14 cellular contexts compared by ENCODE assay signal in the genomic region with DNA sequence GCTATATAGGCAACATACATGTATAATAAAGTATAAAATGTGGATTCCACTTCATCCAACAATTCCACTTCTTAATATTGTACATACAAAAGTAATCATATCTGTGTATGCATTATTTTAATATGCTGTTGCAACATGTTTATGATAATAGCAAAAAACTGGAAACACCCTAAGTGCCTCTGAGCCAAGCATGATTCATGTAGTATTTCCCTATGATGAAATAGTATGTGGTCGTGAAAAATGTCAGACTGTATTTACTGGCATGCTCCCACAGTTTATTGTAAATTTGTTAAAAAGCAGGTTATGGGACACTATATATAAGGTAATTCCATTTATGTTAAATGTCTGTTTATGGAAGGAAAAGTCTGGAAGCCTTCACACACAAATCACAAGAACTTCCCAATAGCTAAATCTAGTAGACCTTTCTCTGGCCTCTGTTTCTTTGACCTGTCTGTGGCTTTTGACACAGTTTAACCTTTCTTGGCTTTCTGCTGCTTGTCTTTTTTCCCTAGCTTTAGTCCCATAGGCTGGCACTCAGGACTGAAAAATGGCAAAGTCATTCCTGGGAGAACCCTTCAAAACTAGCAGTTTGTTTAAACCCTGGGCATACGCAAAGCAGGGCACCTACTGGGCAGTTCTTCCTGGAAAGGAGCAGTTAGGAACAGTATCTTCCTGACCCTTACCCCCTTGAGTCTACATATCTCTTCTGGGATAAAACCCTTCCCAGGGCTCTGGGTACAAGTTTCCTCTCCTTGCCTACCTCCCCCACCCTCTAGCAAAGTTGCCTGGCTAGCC.
A peak's percentile ranks its signal among the peaks of the same experiment; 100 is the strongest.
DNase-seq lines count a peak whose midpoint lies in the region; ATAC-seq and TF ChIP-seq lines count a peak whose summit lies in the region.
"Had no signal": no experiment of that assay in that cellular context is flagged by ENCODE, and none has a peak within 500 bp of the region (broad histone marks: within the 10 kb centered on the region; RNA-seq: fewer than 3 reads in every experiment).

No MANE protein-coding gene starts in this region.

- TF ChIP-seq POLR2A in thyroid gland (IDR thresholded peaks at IDR 0.05): no peak

- H3K9me3 Mint-ChIP-seq in activated naive CD4-positive, alpha-beta T cell treated with anti-CD3 and anti-CD28 coated beads, Interleukin-2, amount 50 U/mL, for 72 hours: no peaks in the 10 kb centered on the region

- peaks cover 0 to 11% of the 10 kb centered on the region in 2 donors for H3K4me1 ChIP-seq in thyroid gland
- H3K4me1 ChIP-seq: right lobe of liver had no signal

- TF ChIP-seq CTCF in thyroid gland (IDR thresholded peaks at IDR 0.05): no peak

- no peak overlapping the region for H3K4me3 ChIP-seq in thyroid gland (replicated peaks in 1 of 3)
- H3K4me3 ChIP-seq: lung, right lobe of liver had no signal

- peak in 1 of 2 donors; percentile 20 for ATAC-seq in activated naive CD4-positive, alpha-beta T cell treated with anti-CD3 and anti-CD28 coated beads, Interleukin-2, amount 50 U/mL, for 72 hours

- no peaks in the 10 kb centered on the region for H3K9me3 ChIP-seq in thyroid gland
- H3K9me3 ChIP-seq: right lobe of liver had no signal

- H3K36me3 ChIP-seq in thyroid gland: no peaks in the 10 kb centered on the region
- H3K36me3 ChIP-seq: right lobe of liver had no signal

- DNase-seq in activated naive CD4-positive, alpha-beta T cell treated with anti-CD3 and anti-CD28 coated beads, Interleukin-2, amount 50 U/mL, for 72 hours (ENCODE audit: low spot score in 2 of 2): no peak
- no peak for DNase-seq in activated naive CD4-positive, alpha-beta T cell (lab: John Stamatoyannopoulos, UW)
- DNase-seq in amniotic epithelial cell (ENCODE audit: low read depth) (peak; percentile 87), hepatic stellate cell (ENCODE audit: low spot score) (peak; percentile 58), thyroid gland (peak in 1 of 2 donors; percentile 13), KG1 (lab: John Stamatoyannopoulos, UW) (no peak), SHP77 (lab: John Stamatoyannopoulos, UW) (no peak)
- DNase-seq in activated CD4-positive, alpha-beta T cell treated with anti-CD3 and anti-CD28 coated beads, Interleukin-2, amount 50 U/mL, for 4 hours: no peak
- DNase-seq: endodermal cell; NCI-H524; right lobe of liver; stimulated activated CD8-positive, alpha-beta memory T cell treated with anti-CD3 and anti-CD28 coated beads, Interleukin-4, amount 100 ng/mL, for 48 hours had no signal

- intact Hi-C loops in thyroid gland (cut with DNase I): no loop called here

- WGBS in thyroid gland, 2 donors: 39 to 55% methylated on average over 2 of the region's 2 CpGs

- peak overlapping the region in 2 of 3 donors; percentile 13 to 27 for H3K27ac ChIP-seq in thyroid gland
- H3K27ac ChIP-seq: right lobe of liver had no signal

- H3K36me3 Mint-ChIP-seq in activated naive CD4-positive, alpha-beta T cell treated with anti-CD3 and anti-CD28 coated beads, Interleukin-2, amount 50 U/mL, for 72 hours: no peaks in the 10 kb centered on the region

- H3K27ac Mint-ChIP-seq in activated naive CD4-positive, alpha-beta T cell treated with anti-CD3 and anti-CD28 coated beads, Interleukin-2, amount 50 U/mL, for 72 hours: peak overlapping the region; percentile 55 to 73
- H3K27ac Mint-ChIP-seq: B cell, endodermal cell had no signal

- no peaks in the 10 kb centered on the region for H3K27me3 ChIP-seq in thyroid gland
- H3K27me3 ChIP-seq: right lobe of liver had no signal

Comparison
In these comparisons a context has a peak if more than half of its experiments do, and no peak if none do; other contexts are left out.
1. DNase-seq: peak in amniotic epithelial cell (single experiment) and hepatic stellate cell (single experiment); none in activated naive CD4-positive, alpha-beta T cell treated with anti-CD3 and anti-CD28 coated beads, Interleukin-2, amount 50 U/mL, for 72 hours (0 of 2), activated naive CD4-positive, alpha-beta T cell (0 of 4), KG1 (single experiment), activated CD4-positive, alpha-beta T cell treated with anti-CD3 and anti-CD28 coated beads, Interleukin-2, amount 50 U/mL, for 4 hours (0 of 2) and SHP77 (0 of 2).